25 cellular contexts compared by ENCODE assay signal in the genomic region with DNA sequence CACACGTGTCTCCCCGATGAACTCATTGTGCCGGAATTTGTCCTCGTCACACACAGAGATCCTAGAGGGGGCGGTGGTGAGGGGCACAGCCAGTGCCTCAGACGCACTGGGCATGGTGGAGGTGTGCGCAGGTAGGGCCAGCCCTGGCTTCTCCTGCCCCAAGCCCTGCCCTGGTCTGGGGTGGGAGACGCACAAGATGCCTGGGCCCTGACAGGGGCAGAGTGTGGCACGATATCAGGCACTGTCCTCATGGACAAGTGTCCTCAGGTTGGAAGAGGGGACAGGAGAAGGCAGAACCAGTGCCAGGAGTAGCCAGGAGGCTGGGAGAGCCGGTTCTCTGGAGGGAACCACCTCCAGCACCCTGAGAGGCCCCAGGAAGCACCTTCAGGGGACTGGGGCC. TPM values are rescaled to one million over a fixed set of nuclear protein-coding genes. Genes with fewer than 3 reads are reported as not detected.
"Had no signal": no experiment of that assay in that cellular context is flagged by ENCODE, and none has a peak within 500 bp of the region (broad histone marks: within the 10 kb centered on the region; RNA-seq: fewer than 3 reads in every experiment).

No MANE protein-coding gene starts in this region.

- H3K4me3 ChIP-seq: SJSA1, SK-N-MC had no signal

- H3K4me1 ChIP-seq: SJSA1 had no signal

- H3K27ac ChIP-seq: HL-60, SJSA1, SK-N-MC had no signal

- H3K36me3 ChIP-seq: SJSA1 had no signal

- FAIRE-seq: HTR-8/SVneo, RCC 7860 had no signal

- H3K27me3 ChIP-seq: SJSA1 had no signal

- DNase-seq: KBM-7, NCI-H1092, NCI-H1105 treated with DMSO at 0.1 percent for 48 hours, NCI-H1417 treated with DMSO at 0.1 percent for 48 hours, NCI-H146, NCI-H187, NCI-H2029, NCI-H2081 treated with DMSO at 0.1 percent for 48 hours, NCI-H2171, NCI-H226, NCI-H446, NCI-H510A, NCI-H524 treated with DMSO at 0.1 percent for 48 hours, NCI-H69, NCI-H774, Right ventricle myocardium superior, RPMI8226, SIG-M5 had no signal

- H3K9me3 ChIP-seq: SJSA1 had no signal

RNA-seq across cellular contexts. Expression of gene DOC2B, which starts 20.0 kb away (rescaled TPM):
- total RNA-seq: LHCN-M2, MCF 10A, SJSA1 had no signal

RNA-seq across cellular contexts. Expression of gene SCGB1C2, which starts 24.1 kb away (rescaled TPM):
- total RNA-seq: LHCN-M2, MCF 10A, Right ventricle myocardium superior, SJSA1 had no signal
